17 cellular contexts compared by ENCODE assay signal in the genomic region with DNA sequence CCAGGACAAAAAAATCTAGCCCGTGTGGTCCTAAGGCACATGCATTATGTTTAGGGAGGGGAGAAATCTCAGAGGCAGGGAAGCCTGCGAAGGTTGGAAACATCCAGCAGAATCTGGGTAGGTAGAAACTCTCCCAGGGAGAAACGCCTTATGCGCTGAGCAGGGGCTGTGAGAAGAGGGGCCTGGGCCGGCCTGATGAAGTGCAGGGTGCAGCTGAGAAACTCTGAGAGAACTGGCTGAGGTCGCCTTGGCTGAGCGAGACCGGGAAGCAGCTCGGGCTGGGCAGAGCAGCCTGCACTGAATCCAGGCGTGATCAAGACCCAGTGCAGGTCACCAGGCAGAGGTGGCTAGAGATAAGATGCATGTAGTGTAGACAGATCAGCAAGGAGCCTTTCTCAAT. TPM values are rescaled to one million over a fixed set of nuclear protein-coding genes. Genes with fewer than 3 reads are reported as not detected.
DNase-seq lines count a peak whose midpoint lies in the region; ATAC-seq, FAIRE-seq and TF ChIP-seq lines count a peak whose summit lies in the region.
"Had no signal": no experiment of that assay in that cellular context is flagged by ENCODE, and none has a peak within 500 bp of the region (broad histone marks: within the 10 kb centered on the region; RNA-seq: fewer than 3 reads in every experiment).

No MANE protein-coding gene starts in this region.

- H4K20me1 ChIP-seq in K562 (replicated peaks; ENCODE audit: control insufficient read depth, insufficient read depth, low read length), result no peaks in the 10 kb centered on the region

- H4K8ac ChIP-seq in neuronal stem cell (ENCODE audit: low read depth, low read length), result no peak overlapping the region

- H3K14ac ChIP-seq in neuronal stem cell (ENCODE audit: low read length), result no peak overlapping the region

- no TSS peak for BruUV-seq in K562 (replicated peaks; lab: Mats Ljungman, UMichigan)

- no peak for TF ChIP-seq RAD21 in K562 (CRISPR knock-in tag; conservative IDR thresholded peaks at IDR 0.05 in 1 of 2, IDR thresholded peaks at IDR 0.05 in 1 of 2)

- 12% methylated on average over 9 of the region's 10 CpGs for WGBS in K562 (ENCODE audit: insufficient coverage, low coverage, missing lambda C conversion rate)
- no CpG with 5 or more reads among the region's 10 CpGs for WGBS in neuronal stem cell (ENCODE audit: extremely low coverage in 2 of 2, insufficient read length in 2 of 2, insufficient replicate concordance in 1 of 2), 2 donors

- H3K4me1 ChIP-seq in K562 (replicated peaks in 1 of 2; ENCODE audit: control insufficient read depth in 2 of 2, insufficient read depth in 2 of 2, low read length in 2 of 2) (peaks cover 0 to 10% of the 10 kb centered on the region in 2 experiments; a peak in 3 of 5 replicates), neuronal stem cell (ENCODE audit: control insufficient read depth in 2 of 2, insufficient read depth in 1 of 2, low read depth in 1 of 2, low read length in 2 of 2) (no peaks in the 10 kb centered on the region)

- in situ Hi-C loops in K562 (cut with MboI), result no loop called here

- H4K91ac ChIP-seq in neuronal stem cell (ENCODE audit: low read depth, low read length, poor library complexity), result no peak overlapping the region

- ATAC-seq in K562, result peak; percentile 59
- no peak for ATAC-seq in activated T-helper 17 cell treated with anti-CD3 and anti-CD28 coated beads, Interleukin-2, amount 50 U/mL, for 72 hours (replicated peaks)

- no peak for TF ChIP-seq POLR2A in K562 (conservative IDR thresholded peaks at IDR 0.05)

- no peak overlapping the region for H2AK5ac ChIP-seq in neuronal stem cell (ENCODE audit: low read depth, low read length)

- H2BK15ac ChIP-seq in neuronal stem cell (ENCODE audit: low read length), result no peak overlapping the region

- H3K27me3 ChIP-seq in K562 (ENCODE audit: control insufficient read depth in 2 of 2, insufficient read depth in 2 of 2, low read length in 2 of 2), result peaks cover 2 to 4% of the 10 kb centered on the region in 2 experiments; a peak in 2 of 5 replicates
- no peaks in the 10 kb centered on the region for H3K27me3 ChIP-seq in neuronal stem cell (ENCODE audit: control insufficient read depth in 3 of 3, insufficient read depth in 3 of 3, low read depth in 1 of 3, low read length in 3 of 3)

- no peaks in the 10 kb centered on the region for H3K4me1 Mint-ChIP-seq in activated T-helper 17 cell treated with anti-CD3 and anti-CD28 coated beads, Interleukin-2, amount 50 U/mL, for 72 hours

- H3K9me1 ChIP-seq in K562 (ENCODE audit: control insufficient read depth, insufficient read depth, low read length), result no peaks in the 10 kb centered on the region

- no peak overlapping the region for H3K27ac ChIP-seq in K562 (ENCODE audit: extremely low read depth, low read depth, low read length)
- H3K27ac ChIP-seq in neuronal stem cell (replicated peaks; ENCODE audit: low read length), result no peak overlapping the region
- H3K27ac ChIP-seq: 22Rv1, GM23248 had no signal

- H3K27ac Mint-ChIP-seq in activated T-helper 17 cell treated with anti-CD3 and anti-CD28 coated beads, Interleukin-2, amount 50 U/mL, for 72 hours, result no peak overlapping the region
- H3K27ac Mint-ChIP-seq: B cell; CD4-positive, alpha-beta T cell; IgD-negative memory B cell had no signal

- H3K79me2 ChIP-seq in K562 (ENCODE audit: control insufficient read depth, insufficient read depth, low read length), result no peaks in the 10 kb centered on the region

- peak overlapping the region; percentile 2 for H3K23ac ChIP-seq in neuronal stem cell (ENCODE audit: low read depth, low read length, poor library complexity)

- DNase-seq in NCI-H82 treated with DMSO at 0.1 percent for 48 hours (lab: John Stamatoyannopoulos, UW; ENCODE audit: unreplicated experiment) (peak; percentile 59), NCI-H82 (lab: John Stamatoyannopoulos, UW) (no peak), K562 (ENCODE audit: extremely low read depth in 1 of 4, low spot score in 3 of 4) (no peak), neuronal stem cell (ENCODE audit: low spot score) (no peak), AG08395 (ENCODE audit: low spot score) (no peak), NCI-H524 treated with DMSO at 0.1 percent for 48 hours (lab: John Stamatoyannopoulos, UW) (no peak)
- DNase-seq: ACHN; C1 segment of cervical spinal cord; CD4-positive, alpha-beta T cell; DMS79; GM23248; H7 had no signal

- FAIRE-seq in K562 (lab: Jason Lieb, UNC), result no peak
- FAIRE-seq: GM12891 had no signal

- no peaks in the 10 kb centered on the region for H3K9me3 Mint-ChIP-seq in activated T-helper 17 cell treated with anti-CD3 and anti-CD28 coated beads, Interleukin-2, amount 50 U/mL, for 72 hours
- H3K9me3 Mint-ChIP-seq: CD4-positive, alpha-beta T cell; IgD-negative memory B cell had no signal

- H3K9ac ChIP-seq in K562 (ENCODE audit: insufficient read depth in 1 of 2, low read depth in 2 of 2, low read length in 2 of 2) (peak overlapping the region in 1 of 2 experiments; percentile 0; a peak in 1 of 4 replicates), neuronal stem cell (ENCODE audit: low read depth, low read length, poor library complexity) (no peak overlapping the region)
- H3K9ac ChIP-seq: GM23248 had no signal

- intact Hi-C loops in K562 (cut with micrococcal nuclease), result no loop called here

- H3K4ac ChIP-seq in neuronal stem cell (ENCODE audit: low read length), result no peak overlapping the region

- no peaks in the 10 kb centered on the region for H3K36me3 ChIP-seq in K562 (ENCODE audit: control insufficient read depth, insufficient read depth, low read length)
- peaks cover 0 to 23% of the 10 kb centered on the region in 2 donors for H3K36me3 ChIP-seq in neuronal stem cell (replicated peaks in 1 of 2; ENCODE audit: control insufficient read depth in 2 of 2, insufficient read depth in 2 of 2, low read length in 2 of 2)

- no peaks in the 10 kb centered on the region for H3K79me1 ChIP-seq in neuronal stem cell (ENCODE audit: low read depth, low read length)

- no peaks in the 10 kb centered on the region for H3K36me3 Mint-ChIP-seq in activated T-helper 17 cell treated with anti-CD3 and anti-CD28 coated beads, Interleukin-2, amount 50 U/mL, for 72 hours (ENCODE audit: low read depth)
- H3K36me3 Mint-ChIP-seq: IgD-negative memory B cell had no signal

- POLR2A ChIA-PET in K562 (lab: Yijun Ruan, JAX), result interaction anchor here (1.2 to 1.4 kb wide), 2 partner anchors 12 to 14 kb away, joined by 3 read pairs; no protein-coding TSS in a partner anchor

- no peak overlapping the region for H3K4me3 Mint-ChIP-seq in activated T-helper 17 cell treated with anti-CD3 and anti-CD28 coated beads, Interleukin-2, amount 50 U/mL, for 72 hours
- H3K4me3 Mint-ChIP-seq: B cell; CD4-positive, alpha-beta T cell; IgD-negative memory B cell had no signal

- H3K4me3 ChIP-seq in K562 (no peak overlapping the region), neuronal stem cell (ENCODE audit: low read length in 2 of 2) (no peak overlapping the region)
- H3K4me3 ChIP-seq: GM23248 had no signal

- H3K9me3 ChIP-seq in K562 (replicated peaks; ENCODE audit: control insufficient read depth, insufficient read depth, low read depth, low read length), result no peaks in the 10 kb centered on the region
- no peaks in the 10 kb centered on the region for H3K9me3 ChIP-seq in neuronal stem cell (replicated peaks in 1 of 2; ENCODE audit: control insufficient read depth in 2 of 2, insufficient read depth in 1 of 2, low read depth in 1 of 2, low read length in 2 of 2)

- H2BK12ac ChIP-seq in neuronal stem cell (ENCODE audit: low read length), result no peak overlapping the region

- no peak overlapping the region for H3K18ac ChIP-seq in neuronal stem cell (ENCODE audit: low read length)

- no peak overlapping the region for H2BK120ac ChIP-seq in neuronal stem cell (ENCODE audit: low read depth, low read length)

- H2AFZ ChIP-seq in K562 (ENCODE audit: low read depth, low read length), result no peak overlapping the region
- no peak overlapping the region for H2AFZ ChIP-seq in neuronal stem cell (ENCODE audit: low read length)
- H2AFZ ChIP-seq: GM23248 had no signal

- H2BK5ac ChIP-seq in neuronal stem cell (ENCODE audit: low read length), result no peak overlapping the region

- TF ChIP-seq CTCF in K562 (IDR thresholded peaks at IDR 0.05 in 2 of 3, conservative IDR thresholded peaks at IDR 0.05 in 1 of 3; ENCODE audit: insufficient read depth in 2 of 3, low read depth in 1 of 3, low read length in 3 of 3), result no peak

- CTCF ChIA-PET in K562 (lab: Yijun Ruan, JAX; ENCODE audit: low intra/inter-chr PET ratio), result no interaction called here

- TF ChIP-seq EP300 in K562 (IDR thresholded peaks at IDR 0.05; ENCODE audit: low read length), result no peak

- H3K4me2 ChIP-seq in K562 (ENCODE audit: insufficient read depth, low read length) (no peak overlapping the region), neuronal stem cell (ENCODE audit: insufficient read depth, low read length, poor library complexity, severe bottlenecking) (no peak overlapping the region)

- H3K27me3 Mint-ChIP-seq in activated T-helper 17 cell treated with anti-CD3 and anti-CD28 coated beads, Interleukin-2, amount 50 U/mL, for 72 hours, result peaks cover 6% of the 10 kb centered on the region

RNA-seq across cellular contexts. Expression of a gene that starts 15.1 kb away (rescaled TPM):
- 8.3 and 13.4 TPM in 2 replicates for total RNA-seq in K562 (2011; cell fraction: chromatin; rRNA removed; ENCODE audit: low replicate concordance)
- total RNA-seq in K562 (2011; cell fraction: nucleolus; rRNA removed), result 10.8 and 11.2 TPM in 2 replicates
- 15.5 and 19.1 TPM in 2 replicates for total RNA-seq in K562 (2011; cell fraction: nucleoplasm; rRNA removed)
- total RNA-seq in K562 (2014; rRNA removed), result 22.3 and 22.9 TPM in 2 replicates
- 18.7 and 21.7 TPM in 2 replicates for total RNA-seq in K562 (2014; rRNA removed; fragmentation: Illumina TruSeq; extraction: Trizol)
- 15.6 and 17.6 TPM in 2 replicates for total RNA-seq in K562 (2015; rRNA removed; fragmentation: Illumina TruSeq; extraction: Trizol)
- total RNA-seq in K562 (2021), result 17.1 and 21.3 TPM in 2 replicates
- 17.7 and 19.0 TPM in 2 replicates for polyA plus RNA-seq in K562 (2011; rRNA removed)
- 15.7 and 19.8 TPM in 2 replicates for polyA plus RNA-seq in K562 (2011; cell fraction: cytosol; rRNA removed)
- polyA plus RNA-seq in K562 (2011; cell fraction: nucleus; rRNA removed), result 11.0 and 12.8 TPM in 2 replicates
- 16.6 and 23.6 TPM in 2 replicates for polyA plus RNA-seq in K562 (2012)
- polyA plus RNA-seq in K562 (2014; fragmentation: Illumina TruSeq; extraction: Trizol), result 20.3 and 22.6 TPM in 2 replicates
- 10 to 100 TPM; 12.3 to 14.5 TPM for polyA plus RNA-seq in K562 (2014; fragmentation: Nextera tagmentation; extraction: Ambion mirVana)
- polyA plus RNA-seq in K562 (2014; rRNA removed), result 27.9 and 29.9 TPM in 2 replicates
- 16.9 and 22.1 TPM in 2 replicates for polyA minus RNA-seq in K562 (2011; rRNA and poly(A)+ RNA removed)
- polyA minus RNA-seq in K562 (2011; cell fraction: cytosol; rRNA and poly(A)+ RNA removed), result 6.8 and 7.9 TPM in 2 replicates
- polyA minus RNA-seq in K562 (2011; cell fraction: nucleus; rRNA and poly(A)+ RNA removed), result 5.1 and 10.0 TPM in 2 replicates
- 31.5 TPM for polyA plus RNA-seq in neuronal stem cell (2013, experiment 1 of 2)
- polyA plus RNA-seq in neuronal stem cell (2013, experiment 2 of 2), result 31.3 TPM
- total RNA-seq in activated T-helper 17 cell treated with anti-CD3 and anti-CD28 coated beads, Interleukin-2, amount 50 U/mL, for 72 hours, result 10 to 100 TPM; 18.8 to 21.5 TPM

RNA-seq across cellular contexts. Expression of a gene that starts 41.8 kb away (rescaled TPM):
- 60.6 and 93.7 TPM in 2 replicates for total RNA-seq in K562 (2011; cell fraction: chromatin; rRNA removed; ENCODE audit: low replicate concordance)
- total RNA-seq in K562 (2011; cell fraction: nucleolus; rRNA removed), result 51.7 and 62.2 TPM in 2 replicates
- total RNA-seq in K562 (2011; cell fraction: nucleoplasm; rRNA removed), result 58.4 and 67.3 TPM in 2 replicates
- total RNA-seq in K562 (2014; rRNA removed) (11.2 and 12.8 TPM in 2 replicates), K562 (2014; rRNA removed; fragmentation: Illumina TruSeq; extraction: Trizol) (12.8 and 14.7 TPM in 2 replicates), K562 (2015; rRNA removed; fragmentation: Illumina TruSeq; extraction: Trizol) (10.7 and 11.7 TPM in 2 replicates), K562 (2021) (14.2 and 17.4 TPM in 2 replicates)
- polyA plus RNA-seq in K562 (2011; rRNA removed) (18.2 and 19.2 TPM in 2 replicates), K562 (2014; fragmentation: Illumina TruSeq; extraction: Trizol) (11.0 and 12.8 TPM in 2 replicates), K562 (2014; fragmentation: Nextera tagmentation; extraction: Ambion mirVana) (10 to 100 TPM; 13.3 to 13.4 TPM), K562 (2014; rRNA removed) (12.8 and 19.5 TPM in 2 replicates)
- 10.3 and 11.9 TPM in 2 replicates for polyA plus RNA-seq in K562 (2011; cell fraction: cytosol; rRNA removed)
- 50.1 and 55.3 TPM in 2 replicates for polyA plus RNA-seq in K562 (2011; cell fraction: nucleus; rRNA removed)
- polyA plus RNA-seq in K562 (2012), result 10.9 and 18.8 TPM in 2 replicates
- 14.8 and 16.9 TPM in 2 replicates for polyA minus RNA-seq in K562 (2011; rRNA and poly(A)+ RNA removed)
- 6.4 and 6.9 TPM in 2 replicates for polyA minus RNA-seq in K562 (2011; cell fraction: cytosol; rRNA and poly(A)+ RNA removed)
- polyA minus RNA-seq in K562 (2011; cell fraction: nucleus; rRNA and poly(A)+ RNA removed), result 17.6 and 27.8 TPM in 2 replicates
- 7.6 TPM for polyA plus RNA-seq in neuronal stem cell (2013, experiment 1 of 2)
- polyA plus RNA-seq in neuronal stem cell (2013, experiment 2 of 2), result 8.1 TPM
- 10 to 100 TPM; 34.4 to 38.1 TPM for total RNA-seq in activated T-helper 17 cell treated with anti-CD3 and anti-CD28 coated beads, Interleukin-2, amount 50 U/mL, for 72 hours
